In the genomic region with DNA sequence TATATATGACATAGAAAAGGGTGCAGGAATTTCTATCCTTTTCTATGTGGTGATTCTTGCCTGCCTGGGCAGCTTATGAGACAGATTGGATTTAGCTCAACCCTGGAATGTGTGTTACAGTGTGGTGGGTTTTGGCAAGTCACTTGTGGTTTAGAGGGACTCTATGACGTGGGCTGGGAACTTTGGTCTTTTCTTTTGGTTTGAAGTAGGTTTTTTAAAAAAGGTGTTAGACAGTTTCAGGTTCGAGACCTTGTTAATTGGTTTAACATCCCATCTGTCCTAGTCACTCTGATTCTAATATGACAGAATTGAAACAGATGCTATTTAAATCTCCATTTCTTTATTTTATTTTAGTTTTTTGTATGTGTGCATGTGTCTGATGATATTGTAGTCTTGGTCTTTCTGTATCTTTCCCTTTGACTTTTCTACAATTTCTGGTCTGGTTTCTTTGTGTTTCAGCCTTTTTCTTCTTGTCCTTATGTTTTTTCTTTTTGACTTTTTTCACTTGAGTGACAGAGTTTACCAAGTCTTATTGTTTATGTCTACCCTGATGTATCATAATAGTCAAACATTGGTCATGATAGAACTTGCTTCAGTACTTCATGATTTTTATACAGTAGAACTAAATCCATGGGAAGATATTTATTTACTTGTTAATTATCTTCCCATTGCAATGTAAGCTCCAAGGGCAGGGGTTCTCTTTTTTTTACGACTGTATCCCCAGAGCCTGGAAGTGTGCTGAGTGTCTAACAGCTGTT, we compare ENCODE assay signal across 1 cellular context.
TF ChIP-seq lines count a peak whose summit lies in the region.

No MANE protein-coding gene starts in this region.

TF ChIP-seq in GM12878, 131 proteins besides CTCF, POLR2A, EP300 and RAD21 (continued from another document and continues in another):
- TF ChIP-seq, protein P1, sequence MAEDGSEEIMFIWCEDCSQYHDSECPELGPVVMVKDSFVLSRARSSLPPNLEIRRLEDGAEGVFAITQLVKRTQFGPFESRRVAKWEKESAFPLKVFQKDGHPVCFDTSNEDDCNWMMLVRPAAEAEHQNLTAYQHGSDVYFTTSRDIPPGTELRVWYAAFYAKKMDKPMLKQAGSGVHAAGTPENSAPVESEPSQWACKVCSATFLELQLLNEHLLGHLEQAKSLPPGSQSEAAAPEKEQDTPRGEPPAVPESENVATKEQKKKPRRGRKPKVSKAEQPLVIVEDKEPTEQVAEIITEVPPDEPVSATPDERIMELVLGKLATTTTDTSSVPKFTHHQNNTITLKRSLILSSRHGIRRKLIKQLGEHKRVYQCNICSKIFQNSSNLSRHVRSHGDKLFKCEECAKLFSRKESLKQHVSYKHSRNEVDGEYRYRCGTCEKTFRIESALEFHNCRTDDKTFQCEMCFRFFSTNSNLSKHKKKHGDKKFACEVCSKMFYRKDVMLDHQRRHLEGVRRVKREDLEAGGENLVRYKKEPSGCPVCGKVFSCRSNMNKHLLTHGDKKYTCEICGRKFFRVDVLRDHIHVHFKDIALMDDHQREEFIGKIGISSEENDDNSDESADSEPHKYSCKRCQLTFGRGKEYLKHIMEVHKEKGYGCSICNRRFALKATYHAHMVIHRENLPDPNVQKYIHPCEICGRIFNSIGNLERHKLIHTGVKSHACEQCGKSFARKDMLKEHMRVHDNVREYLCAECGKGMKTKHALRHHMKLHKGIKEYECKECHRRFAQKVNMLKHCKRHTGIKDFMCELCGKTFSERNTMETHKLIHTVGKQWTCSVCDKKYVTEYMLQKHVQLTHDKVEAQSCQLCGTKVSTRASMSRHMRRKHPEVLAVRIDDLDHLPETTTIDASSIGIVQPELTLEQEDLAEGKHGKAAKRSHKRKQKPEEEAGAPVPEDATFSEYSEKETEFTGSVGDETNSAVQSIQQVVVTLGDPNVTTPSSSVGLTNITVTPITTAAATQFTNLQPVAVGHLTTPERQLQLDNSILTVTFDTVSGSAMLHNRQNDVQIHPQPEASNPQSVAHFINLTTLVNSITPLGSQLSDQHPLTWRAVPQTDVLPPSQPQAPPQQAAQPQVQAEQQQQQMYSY (CRISPR knock-in tag; IDR thresholded peaks at IDR 0.05): no peak
- TF ChIP-seq KAT2A (conservative IDR thresholded peaks at IDR 0.05; ENCODE audit: control insufficient read depth, low read depth, low read length) (no peak), MEF2A (IDR thresholded peaks at IDR 0.05; ENCODE audit: insufficient read depth, low read depth, low read length) (0 out of 2 replicates have a peak, but pooled peaks have one; percentile 60), KDM1A (IDR thresholded peaks at IDR 0.05; ENCODE audit: borderline replicate concordance) (no peak), NBN (IDR thresholded peaks at IDR 0.05) (peak; percentile 96), ETV6 (conservative IDR thresholded peaks at IDR 0.05 in 1 of 2, IDR thresholded peaks at IDR 0.05 in 1 of 2; ENCODE audit: borderline replicate concordance in 1 of 2, low read depth in 1 of 2) (peak in 1 of 2 experiments; percentile 55; a peak in 1 of 4 replicates), BHLHE40 (IDR thresholded peaks at IDR 0.05; ENCODE audit: borderline replicate concordance in 1 of 2, low read depth in 2 of 2, low read length in 1 of 2) (peak; percentile 70 to 75), MEF2B (IDR thresholded peaks at IDR 0.05; ENCODE audit: partially characterized antibody, poor library complexity, severe bottlenecking) (peak; percentile 95), CREM (IDR thresholded peaks at IDR 0.05; ENCODE audit: low read depth) (peak; percentile 92), CBX5 (IDR thresholded peaks at IDR 0.05; ENCODE audit: low read depth) (0 out of 2 replicates have a peak, but pooled peaks have one; percentile 31), CHD2 (IDR thresholded peaks at IDR 0.05; ENCODE audit: borderline replicate concordance, low read depth, low read length) (peak; percentile 88; the same call in 1 of the 2 replicates), MYB (IDR thresholded peaks at IDR 0.05; ENCODE audit: borderline replicate concordance, low read depth, low read length) (0 out of 2 replicates have a peak, but pooled peaks have one; percentile 62), DPF2 (IDR thresholded peaks at IDR 0.05) (peak; percentile 97), CEBPB (IDR thresholded peaks at IDR 0.05; ENCODE audit: borderline replicate concordance in 1 of 2, low read depth in 2 of 2, low read length in 2 of 2) (0 out of 4 replicates have a peak, but pooled peaks of 1 of the 2 experiments have one; percentile 22), SREBF1 (IDR thresholded peaks at IDR 0.05; ENCODE audit: low read length) (peak; percentile 9; the same call in 1 of the 2 replicates), KLF5 (IDR thresholded peaks at IDR 0.05; ENCODE audit: partially characterized antibody) (peak; percentile 52), SIN3A (IDR thresholded peaks at IDR 0.05; ENCODE audit: low read depth, low read length) (no peak), ZNF217 (IDR thresholded peaks at IDR 0.05) (0 out of 2 replicates have a peak, but pooled peaks have one; percentile 72), ZBED1 (IDR thresholded peaks at IDR 0.05; ENCODE audit: borderline replicate concordance) (peak; percentile 41; the same call in 1 of the 2 replicates), JUNB (IDR thresholded peaks at IDR 0.05) (peak; percentile 75), BCL11A (IDR thresholded peaks at IDR 0.05; ENCODE audit: low read depth, low read length) (peak; percentile 99), RAD51 (IDR thresholded peaks at IDR 0.05) (peak; percentile 68), TCF7 (IDR thresholded peaks at IDR 0.05; ENCODE audit: borderline replicate concordance) (peak; percentile 19; the same call in 1 of the 2 replicates), MTA2 (IDR thresholded peaks at IDR 0.05; ENCODE audit: low read depth) (peak; percentile 100), SRF (IDR thresholded peaks at IDR 0.05; ENCODE audit: low read depth in 2 of 2, low read length in 2 of 2) (no peak), NR2F1 (conservative IDR thresholded peaks at IDR 0.05) (peak; percentile 96), ZNF24 (IDR thresholded peaks at IDR 0.05) (peak; percentile 32; the same call in 1 of the 2 replicates), NFIC (IDR thresholded peaks at IDR 0.05; ENCODE audit: low read depth, low read length) (peak; percentile 85), EED (IDR thresholded peaks at IDR 0.05; ENCODE audit: low read depth) (peak; percentile 93), YY1 (IDR thresholded peaks at IDR 0.05; ENCODE audit: low read depth, low read length) (0 out of 2 replicates have a peak, but pooled peaks have one; percentile 11), TCF12 (IDR thresholded peaks at IDR 0.05; ENCODE audit: low read depth, low read length) (peak; percentile 66; the same call in 1 of the 2 replicates)
- TF ChIP-seq, protein P2, sequence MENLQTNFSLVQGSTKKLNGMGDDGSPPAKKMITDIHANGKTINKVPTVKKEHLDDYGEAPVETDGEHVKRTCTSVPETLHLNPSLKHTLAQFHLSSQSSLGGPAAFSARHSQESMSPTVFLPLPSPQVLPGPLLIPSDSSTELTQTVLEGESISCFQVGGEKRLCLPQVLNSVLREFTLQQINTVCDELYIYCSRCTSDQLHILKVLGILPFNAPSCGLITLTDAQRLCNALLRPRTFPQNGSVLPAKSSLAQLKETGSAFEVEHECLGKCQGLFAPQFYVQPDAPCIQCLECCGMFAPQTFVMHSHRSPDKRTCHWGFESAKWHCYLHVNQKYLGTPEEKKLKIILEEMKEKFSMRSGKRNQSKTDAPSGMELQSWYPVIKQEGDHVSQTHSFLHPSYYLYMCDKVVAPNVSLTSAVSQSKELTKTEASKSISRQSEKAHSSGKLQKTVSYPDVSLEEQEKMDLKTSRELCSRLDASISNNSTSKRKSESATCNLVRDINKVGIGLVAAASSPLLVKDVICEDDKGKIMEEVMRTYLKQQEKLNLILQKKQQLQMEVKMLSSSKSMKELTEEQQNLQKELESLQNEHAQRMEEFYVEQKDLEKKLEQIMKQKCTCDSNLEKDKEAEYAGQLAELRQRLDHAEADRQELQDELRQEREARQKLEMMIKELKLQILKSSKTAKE (IDR thresholded peaks at IDR 0.05; ENCODE audit: low read depth, poor library complexity, severe bottlenecking): peak; percentile 100
- TF ChIP-seq, protein P3, sequence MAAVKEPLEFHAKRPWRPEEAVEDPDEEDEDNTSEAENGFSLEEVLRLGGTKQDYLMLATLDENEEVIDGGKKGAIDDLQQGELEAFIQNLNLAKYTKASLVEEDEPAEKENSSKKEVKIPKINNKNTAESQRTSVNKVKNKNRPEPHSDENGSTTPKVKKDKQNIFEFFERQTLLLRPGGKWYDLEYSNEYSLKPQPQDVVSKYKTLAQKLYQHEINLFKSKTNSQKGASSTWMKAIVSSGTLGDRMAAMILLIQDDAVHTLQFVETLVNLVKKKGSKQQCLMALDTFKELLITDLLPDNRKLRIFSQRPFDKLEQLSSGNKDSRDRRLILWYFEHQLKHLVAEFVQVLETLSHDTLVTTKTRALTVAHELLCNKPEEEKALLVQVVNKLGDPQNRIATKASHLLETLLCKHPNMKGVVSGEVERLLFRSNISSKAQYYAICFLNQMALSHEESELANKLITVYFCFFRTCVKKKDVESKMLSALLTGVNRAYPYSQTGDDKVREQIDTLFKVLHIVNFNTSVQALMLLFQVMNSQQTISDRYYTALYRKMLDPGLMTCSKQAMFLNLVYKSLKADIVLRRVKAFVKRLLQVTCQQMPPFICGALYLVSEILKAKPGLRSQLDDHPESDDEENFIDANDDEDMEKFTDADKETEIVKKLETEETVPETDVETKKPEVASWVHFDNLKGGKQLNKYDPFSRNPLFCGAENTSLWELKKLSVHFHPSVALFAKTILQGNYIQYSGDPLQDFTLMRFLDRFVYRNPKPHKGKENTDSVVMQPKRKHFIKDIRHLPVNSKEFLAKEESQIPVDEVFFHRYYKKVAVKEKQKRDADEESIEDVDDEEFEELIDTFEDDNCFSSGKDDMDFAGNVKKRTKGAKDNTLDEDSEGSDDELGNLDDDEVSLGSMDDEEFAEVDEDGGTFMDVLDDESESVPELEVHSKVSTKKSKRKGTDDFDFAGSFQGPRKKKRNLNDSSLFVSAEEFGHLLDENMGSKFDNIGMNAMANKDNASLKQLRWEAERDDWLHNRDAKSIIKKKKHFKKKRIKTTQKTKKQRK (IDR thresholded peaks at IDR 0.05; ENCODE audit: low read depth, low read length): no peak
- TF ChIP-seq, protein P4, sequence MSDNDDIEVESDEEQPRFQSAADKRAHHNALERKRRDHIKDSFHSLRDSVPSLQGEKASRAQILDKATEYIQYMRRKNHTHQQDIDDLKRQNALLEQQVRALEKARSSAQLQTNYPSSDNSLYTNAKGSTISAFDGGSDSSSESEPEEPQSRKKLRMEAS (IDR thresholded peaks at IDR 0.05; ENCODE audit: low read depth, low read length): no peak
- TF ChIP-seq, protein P5, sequence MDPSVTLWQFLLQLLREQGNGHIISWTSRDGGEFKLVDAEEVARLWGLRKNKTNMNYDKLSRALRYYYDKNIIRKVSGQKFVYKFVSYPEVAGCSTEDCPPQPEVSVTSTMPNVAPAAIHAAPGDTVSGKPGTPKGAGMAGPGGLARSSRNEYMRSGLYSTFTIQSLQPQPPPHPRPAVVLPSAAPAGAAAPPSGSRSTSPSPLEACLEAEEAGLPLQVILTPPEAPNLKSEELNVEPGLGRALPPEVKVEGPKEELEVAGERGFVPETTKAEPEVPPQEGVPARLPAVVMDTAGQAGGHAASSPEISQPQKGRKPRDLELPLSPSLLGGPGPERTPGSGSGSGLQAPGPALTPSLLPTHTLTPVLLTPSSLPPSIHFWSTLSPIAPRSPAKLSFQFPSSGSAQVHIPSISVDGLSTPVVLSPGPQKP (IDR thresholded peaks at IDR 0.05; ENCODE audit: low read depth, low read length): no peak
- TF ChIP-seq, protein P6, sequence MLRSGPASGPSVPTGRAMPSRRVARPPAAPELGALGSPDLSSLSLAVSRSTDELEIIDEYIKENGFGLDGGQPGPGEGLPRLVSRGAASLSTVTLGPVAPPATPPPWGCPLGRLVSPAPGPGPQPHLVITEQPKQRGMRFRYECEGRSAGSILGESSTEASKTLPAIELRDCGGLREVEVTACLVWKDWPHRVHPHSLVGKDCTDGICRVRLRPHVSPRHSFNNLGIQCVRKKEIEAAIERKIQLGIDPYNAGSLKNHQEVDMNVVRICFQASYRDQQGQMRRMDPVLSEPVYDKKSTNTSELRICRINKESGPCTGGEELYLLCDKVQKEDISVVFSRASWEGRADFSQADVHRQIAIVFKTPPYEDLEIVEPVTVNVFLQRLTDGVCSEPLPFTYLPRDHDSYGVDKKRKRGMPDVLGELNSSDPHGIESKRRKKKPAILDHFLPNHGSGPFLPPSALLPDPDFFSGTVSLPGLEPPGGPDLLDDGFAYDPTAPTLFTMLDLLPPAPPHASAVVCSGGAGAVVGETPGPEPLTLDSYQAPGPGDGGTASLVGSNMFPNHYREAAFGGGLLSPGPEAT (IDR thresholded peaks at IDR 0.05; ENCODE audit: low read depth): peak; percentile 94
- TF ChIP-seq, protein P7, sequence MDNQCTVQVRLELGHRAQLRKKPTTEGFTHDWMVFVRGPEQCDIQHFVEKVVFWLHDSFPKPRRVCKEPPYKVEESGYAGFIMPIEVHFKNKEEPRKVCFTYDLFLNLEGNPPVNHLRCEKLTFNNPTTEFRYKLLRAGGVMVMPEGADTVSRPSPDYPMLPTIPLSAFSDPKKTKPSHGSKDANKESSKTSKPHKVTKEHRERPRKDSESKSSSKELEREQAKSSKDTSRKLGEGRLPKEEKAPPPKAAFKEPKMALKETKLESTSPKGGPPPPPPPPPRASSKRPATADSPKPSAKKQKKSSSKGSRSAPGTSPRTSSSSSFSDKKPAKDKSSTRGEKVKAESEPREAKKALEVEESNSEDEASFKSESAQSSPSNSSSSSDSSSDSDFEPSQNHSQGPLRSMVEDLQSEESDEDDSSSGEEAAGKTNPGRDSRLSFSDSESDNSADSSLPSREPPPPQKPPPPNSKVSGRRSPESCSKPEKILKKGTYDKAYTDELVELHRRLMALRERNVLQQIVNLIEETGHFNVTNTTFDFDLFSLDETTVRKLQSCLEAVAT (IDR thresholded peaks at IDR 0.05): peak; percentile 97
- TF ChIP-seq, protein P8, sequence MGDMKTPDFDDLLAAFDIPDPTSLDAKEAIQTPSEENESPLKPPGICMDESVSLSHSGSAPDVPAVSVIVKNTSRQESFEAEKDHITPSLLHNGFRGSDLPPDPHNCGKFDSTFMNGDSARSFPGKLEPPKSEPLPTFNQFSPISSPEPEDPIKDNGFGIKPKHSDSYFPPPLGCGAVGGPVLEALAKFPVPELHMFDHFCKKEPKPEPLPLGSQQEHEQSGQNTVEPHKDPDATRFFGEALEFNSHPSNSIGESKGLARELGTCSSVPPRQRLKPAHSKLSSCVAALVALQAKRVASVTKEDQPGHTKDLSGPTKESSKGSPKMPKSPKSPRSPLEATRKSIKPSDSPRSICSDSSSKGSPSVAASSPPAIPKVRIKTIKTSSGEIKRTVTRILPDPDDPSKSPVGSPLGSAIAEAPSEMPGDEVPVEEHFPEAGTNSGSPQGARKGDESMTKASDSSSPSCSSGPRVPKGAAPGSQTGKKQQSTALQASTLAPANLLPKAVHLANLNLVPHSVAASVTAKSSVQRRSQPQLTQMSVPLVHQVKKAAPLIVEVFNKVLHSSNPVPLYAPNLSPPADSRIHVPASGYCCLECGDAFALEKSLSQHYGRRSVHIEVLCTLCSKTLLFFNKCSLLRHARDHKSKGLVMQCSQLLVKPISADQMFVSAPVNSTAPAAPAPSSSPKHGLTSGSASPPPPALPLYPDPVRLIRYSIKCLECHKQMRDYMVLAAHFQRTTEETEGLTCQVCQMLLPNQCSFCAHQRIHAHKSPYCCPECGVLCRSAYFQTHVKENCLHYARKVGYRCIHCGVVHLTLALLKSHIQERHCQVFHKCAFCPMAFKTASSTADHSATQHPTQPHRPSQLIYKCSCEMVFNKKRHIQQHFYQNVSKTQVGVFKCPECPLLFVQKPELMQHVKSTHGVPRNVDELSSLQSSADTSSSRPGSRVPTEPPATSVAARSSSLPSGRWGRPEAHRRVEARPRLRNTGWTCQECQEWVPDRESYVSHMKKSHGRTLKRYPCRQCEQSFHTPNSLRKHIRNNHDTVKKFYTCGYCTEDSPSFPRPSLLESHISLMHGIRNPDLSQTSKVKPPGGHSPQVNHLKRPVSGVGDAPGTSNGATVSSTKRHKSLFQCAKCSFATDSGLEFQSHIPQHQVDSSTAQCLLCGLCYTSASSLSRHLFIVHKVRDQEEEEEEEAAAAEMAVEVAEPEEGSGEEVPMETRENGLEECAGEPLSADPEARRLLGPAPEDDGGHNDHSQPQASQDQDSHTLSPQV (IDR thresholded peaks at IDR 0.05): peak; percentile 79; the same call in 1 of the 2 replicates
